Comparison of ENCODE assay signal across 8 cellular contexts in the genomic region with DNA sequence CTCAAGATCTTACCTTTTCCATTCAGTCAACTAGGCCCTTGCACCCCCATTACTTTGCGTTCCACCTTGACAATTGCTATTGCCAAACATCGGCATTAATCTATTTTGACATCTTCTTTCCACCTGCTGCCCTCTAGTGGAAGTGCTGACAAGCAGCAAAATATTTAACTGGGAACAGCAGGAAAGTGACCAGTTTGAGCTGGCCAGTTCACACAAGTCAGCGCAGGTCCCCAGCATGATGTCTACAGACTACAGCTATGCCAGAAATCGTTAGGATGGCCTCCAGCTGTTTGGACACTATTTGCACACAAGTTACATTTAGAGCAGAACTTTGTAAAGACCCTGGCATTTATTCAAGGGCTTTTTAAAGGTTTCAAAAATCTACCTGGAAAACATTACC.
A peak's percentile ranks its signal among the peaks of the same experiment; 100 is the strongest.
DNase-seq lines count a peak whose midpoint lies in the region; ATAC-seq and TF ChIP-seq lines count a peak whose summit lies in the region.

No MANE protein-coding gene starts in this region.

- H3K9me3 ChIP-seq in heart left ventricle (no peaks in the 10 kb centered on the region), psoas muscle (no peaks in the 10 kb centered on the region)

- no peak for TF ChIP-seq POLR2A in heart left ventricle (IDR thresholded peaks at IDR 0.05)

- H3K4me3 ChIP-seq in heart left ventricle (no peak overlapping the region), psoas muscle (no peak overlapping the region)

- in situ Hi-C loops in ACHN (cut with HindIII; ENCODE audit: low pct_ligation_motif_present, low pct_unique_long_range_greater_than_20kb, low sequenced_read_pairs) = no loop called here

- H3K36me3 ChIP-seq in heart left ventricle (peaks cover 0 to 2% (median 0%) of the 10 kb centered on the region in 9 donors), psoas muscle (ENCODE audit: insufficient read depth in 1 of 2, low read depth in 1 of 2) (no peaks in the 10 kb centered on the region)

- intact Hi-C loops in heart left ventricle (cut with DNase I) (loop anchor here in 9 of 10 donors (1.0 to 10.0 kb wide), 15 partner anchors 66 to 729 kb away; partner anchors contain the start of genes GHR (in 7 of the 9) and FBXO4 (in 1 of the 9)), psoas muscle (cut with DNase I) (loop anchor here (1.0 to 5.0 kb wide), 3 partner anchors 66 to 160 kb away; partner anchors contain the start of gene GHR (in 1 of the 2))

- DNase-seq in ACHN (peak; percentile 44), GF-D8 (lab: John Stamatoyannopoulos, UW) (peak; percentile 1), NCI-H526 (lab: John Stamatoyannopoulos, UW) (peak; percentile 62 to 84), heart left ventricle (peak in 4 of 5 donors; percentile 34 to 62 (median 57)), psoas muscle (no peak)
- peak; percentile 9 for DNase-seq in activated gamma-delta T cell treated with anti-CD3 and anti-CD28 coated beads, Interleukin-2, amount 50 U/mL, for 16 hours (ENCODE audit: low read depth)

- H3K27ac ChIP-seq in heart left ventricle (no peak overlapping the region), psoas muscle (peak overlapping the region; percentile 74)

- H3K4me1 ChIP-seq in heart left ventricle (peaks cover 0 to 47% (median 22%) of the 10 kb centered on the region in 12 donors), psoas muscle (peaks cover 65% of the 10 kb centered on the region)

- TF ChIP-seq CTCF in heart left ventricle (IDR thresholded peaks at IDR 0.05) (peak; percentile 64 to 93 (median 80)), psoas muscle (IDR thresholded peaks at IDR 0.05) (peak; percentile 78)

- WGBS in heart left ventricle, 4 donors = 10 to 24% (median 14%) methylated on average over 4 of the region's 4 CpGs
- WGBS in psoas muscle, 3 donors = 3 to 14% (median 5%) methylated on average over 4 of the region's 4 CpGs

- H3K27me3 ChIP-seq in heart left ventricle (no peaks in the 10 kb centered on the region), psoas muscle (ENCODE audit: insufficient read depth in 3 of 3, low read length in 2 of 3) (no peaks in the 10 kb centered on the region)

- ATAC-seq in HG02798 (IDR thresholded peaks at IDR 0.05; ENCODE audit: poor library complexity, unreplicated experiment) (peak; percentile 71), heart left ventricle (peak in 3 of 4 donors; percentile 21 to 50 (median 45)), psoas muscle (peak; percentile 53 to 61 (median 54)), HG03095 (IDR thresholded peaks at IDR 0.05; ENCODE audit: unreplicated experiment) (no peak)

Comparison
In these comparisons a context has a peak if more than half of its experiments do, and no peak if none do; other contexts are left out.
1. DNase-seq: peak in ACHN (single experiment), GF-D8 (single experiment), NCI-H526 (2 of 2), activated gamma-delta T cell treated with anti-CD3 and anti-CD28 coated beads, Interleukin-2, amount 50 U/mL, for 16 hours (single experiment) and heart left ventricle (4 of 5); none in psoas muscle (0 of 2).